ENCODE assay signal across 10 cellular contexts in genomic region chr7:83548250-83548649, GRCh38.
"Had no signal": no experiment of that assay in that cellular context is flagged by ENCODE, and none has a peak within 500 bp of the region (broad histone marks: within the 10 kb centered on the region; RNA-seq: fewer than 3 reads in every experiment).

No MANE protein-coding gene starts in this region.

- H3K4me3 Mint-ChIP-seq: activated naive CD8-positive, alpha-beta T cell treated with anti-CD3 and anti-CD28 coated beads for 36 hours; brain had no signal

- DNase-seq: activated CD4-positive, alpha-beta T cell treated with anti-CD3 and anti-CD28 coated beads, Interleukin-2, amount 50 U/mL, for 1 hour; activated CD8-positive, alpha-beta memory T cell treated with anti-CD3 and anti-CD28 coated beads for 24 hours; activated gamma-delta T cell treated with Interleukin-2 at 50 U/mL for 16 hours; activated naive CD8-positive, alpha-beta T cell treated with anti-CD3 and anti-CD28 coated beads for 36 hours; central memory CD4-positive, alpha-beta T cell; esophagus squamous epithelium; stimulated activated CD4-positive, alpha-beta T cell treated with anti-CD3 and anti-CD28 coated beads, Interleukin-2, amount 100 ng/mL, for 24 hours had no signal

- H3K4me3 ChIP-seq: colonic mucosa, esophagus squamous epithelium, thoracic aorta had no signal

- H3K36me3 Mint-ChIP-seq: activated naive CD8-positive, alpha-beta T cell treated with anti-CD3 and anti-CD28 coated beads for 36 hours; brain had no signal

- H3K27ac ChIP-seq: colonic mucosa, esophagus squamous epithelium, thoracic aorta had no signal

- H3K27ac Mint-ChIP-seq: activated naive CD8-positive, alpha-beta T cell treated with anti-CD3 and anti-CD28 coated beads for 36 hours had no signal

- H3K4me1 ChIP-seq: colonic mucosa, esophagus squamous epithelium had no signal

- H3K27me3 ChIP-seq: colonic mucosa, esophagus squamous epithelium had no signal

- H3K4me1 Mint-ChIP-seq: activated naive CD8-positive, alpha-beta T cell treated with anti-CD3 and anti-CD28 coated beads for 36 hours had no signal

- H3K9me3 ChIP-seq: colonic mucosa, esophagus squamous epithelium, thoracic aorta had no signal

- H3K36me3 ChIP-seq: colonic mucosa, esophagus squamous epithelium, thoracic aorta had no signal

- H3K27me3 Mint-ChIP-seq: activated naive CD8-positive, alpha-beta T cell treated with anti-CD3 and anti-CD28 coated beads for 36 hours; brain had no signal
